ENCODE assay signal across 30 cellular contexts in the genomic region with DNA sequence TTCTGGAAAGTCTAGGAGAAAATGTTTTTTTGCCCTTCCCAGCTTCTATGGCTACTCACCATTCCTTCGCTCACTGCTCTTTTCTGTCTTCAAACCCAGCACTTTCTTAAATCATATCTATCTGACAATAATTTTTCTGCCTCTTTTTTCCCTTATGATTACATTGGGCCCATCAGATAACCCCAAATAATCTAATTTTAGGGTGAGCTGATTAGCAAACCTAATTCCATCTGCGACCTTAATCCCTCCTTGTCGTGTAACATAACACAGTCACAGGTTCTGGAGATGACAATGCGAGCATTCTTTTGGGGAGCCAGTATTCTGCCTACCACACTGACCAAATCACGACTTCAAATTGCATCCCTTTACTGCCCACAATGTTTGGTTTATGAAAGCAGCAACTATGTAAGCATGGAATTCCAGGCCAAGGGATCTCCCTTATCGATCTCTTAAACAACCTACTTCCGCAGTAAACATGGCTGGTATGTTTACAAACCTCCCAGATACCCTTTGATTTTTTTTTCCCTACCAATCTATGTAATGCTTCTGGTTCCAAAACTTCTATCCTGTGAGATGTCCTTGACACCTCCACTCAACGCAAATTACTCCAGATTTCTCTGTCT.
"Had no signal": no experiment of that assay in that cellular context is flagged by ENCODE, and none has a peak within 500 bp of the region (broad histone marks: within the 10 kb centered on the region; RNA-seq: fewer than 3 reads in every experiment).

No MANE protein-coding gene starts in this region.

- H3K4me3 ChIP-seq: adrenal gland, ascending aorta, testis, transverse colon had no signal

- H3K36me3 ChIP-seq: adrenal gland, ascending aorta, brain microvascular endothelial cell, transverse colon had no signal

- ATAC-seq: activated CD8-positive, alpha-beta memory T cell treated with anti-CD3 and anti-CD28 coated beads, Interleukin-2, amount 10 ng/mL, durations not matched to agents 7 days and 5 days; activated CD8-positive, alpha-beta T cell treated with anti-CD3 and anti-CD28 coated beads, Interleukin-2, amount 10 ng/mL, durations not matched to agents 7 days and 5 days; activated T-cell treated with anti-CD3 and anti-CD28 coated beads, Interleukin-2, amount 50 U/mL, for 72 hours; left colon; naive thymus-derived CD8-positive, alpha-beta T cell; right cardiac atrium; T-helper 17 cell had no signal

- H2AFZ ChIP-seq: parathyroid adenoma had no signal

- H3K27me3 Mint-ChIP-seq: activated CD8-positive, alpha-beta memory T cell treated with anti-CD3 and anti-CD28 coated beads, Interleukin-2, amount 10 ng/mL, durations not matched to agents 7 days and 5 days; activated naive CD8-positive, alpha-beta T cell treated with anti-CD3 and anti-CD28 coated beads for 36 hours; T-helper 17 cell had no signal

- H3K36me3 Mint-ChIP-seq: activated CD8-positive, alpha-beta memory T cell treated with anti-CD3 and anti-CD28 coated beads, Interleukin-2, amount 10 ng/mL, durations not matched to agents 7 days and 5 days; activated naive CD8-positive, alpha-beta T cell treated with anti-CD3 and anti-CD28 coated beads for 36 hours; immature natural killer cell; naive thymus-derived CD8-positive, alpha-beta T cell had no signal

- H3K27ac Mint-ChIP-seq: activated CD8-positive, alpha-beta memory T cell treated with anti-CD3 and anti-CD28 coated beads, Interleukin-2, amount 10 ng/mL, durations not matched to agents 7 days and 5 days; activated CD8-positive, alpha-beta T cell treated with anti-CD3 and anti-CD28 coated beads, Interleukin-2, amount 10 ng/mL, durations not matched to agents 7 days and 5 days; activated naive CD8-positive, alpha-beta T cell treated with anti-CD3 and anti-CD28 coated beads for 36 hours; activated T-cell treated with anti-CD3 and anti-CD28 coated beads, Interleukin-2, amount 50 U/mL, for 72 hours; immature natural killer cell; naive thymus-derived CD8-positive, alpha-beta T cell; T-helper 17 cell had no signal

- H3K4me3 Mint-ChIP-seq: activated CD8-positive, alpha-beta memory T cell treated with anti-CD3 and anti-CD28 coated beads, Interleukin-2, amount 10 ng/mL, durations not matched to agents 7 days and 5 days; activated CD8-positive, alpha-beta T cell treated with anti-CD3 and anti-CD28 coated beads, Interleukin-2, amount 10 ng/mL, durations not matched to agents 7 days and 5 days; activated naive CD8-positive, alpha-beta T cell treated with anti-CD3 and anti-CD28 coated beads for 36 hours; activated T-cell treated with anti-CD3 and anti-CD28 coated beads, Interleukin-2, amount 50 U/mL, for 72 hours; immature natural killer cell; naive thymus-derived CD8-positive, alpha-beta T cell; neural crest cell; T-helper 17 cell had no signal

- H3K27ac ChIP-seq: adrenal gland, ascending aorta, brain microvascular endothelial cell, parathyroid adenoma, testis, transverse colon had no signal

- H3K27me3 ChIP-seq: adrenal gland, ascending aorta, brain microvascular endothelial cell, testis, transverse colon had no signal

- H3K79me2 ChIP-seq: parathyroid adenoma had no signal

- H3K4me1 ChIP-seq: adrenal gland, ascending aorta, parathyroid adenoma, testis, transverse colon had no signal

- H3K4me1 Mint-ChIP-seq: activated CD8-positive, alpha-beta memory T cell treated with anti-CD3 and anti-CD28 coated beads, Interleukin-2, amount 10 ng/mL, durations not matched to agents 7 days and 5 days; activated naive CD8-positive, alpha-beta T cell treated with anti-CD3 and anti-CD28 coated beads for 36 hours; naive thymus-derived CD8-positive, alpha-beta T cell had no signal

- H3K9ac ChIP-seq: parathyroid adenoma had no signal

- H3K9me3 ChIP-seq: adrenal gland, ascending aorta, testis, transverse colon had no signal

- DNase-seq: activated CD4-positive, alpha-beta T cell treated with anti-CD3 and anti-CD28 coated beads for 1 hour; activated CD4-positive, alpha-beta T cell treated with anti-CD3 and anti-CD28 coated beads, Interleukin-2, amount 50 U/mL, for 1 hour; activated CD8-positive, alpha-beta memory T cell treated with anti-CD3 and anti-CD28 coated beads, Interleukin-2, amount 10 ng/mL, durations not matched to agents 7 days and 5 days; activated CD8-positive, alpha-beta T cell treated with anti-CD3 and anti-CD28 coated beads, Interleukin-2, amount 10 ng/mL, durations not matched to agents 7 days and 5 days; activated naive CD4-positive, alpha-beta T cell; activated naive CD8-positive, alpha-beta T cell treated with anti-CD3 and anti-CD28 coated beads for 36 hours; activated T-cell treated with anti-CD3 and anti-CD28 coated beads, Interleukin-2, amount 50 U/mL, for 72 hours; adrenal gland; brain microvascular endothelial cell; caudate nucleus; cortex of kidney; foreskin fibroblast; head of caudate nucleus; hypothalamus; immature natural killer cell; kidney; left colon; mammary epithelial cell; naive thymus-derived CD8-positive, alpha-beta T cell; nucleus accumbens; right cardiac atrium; stimulated activated CD4-positive, alpha-beta T cell treated with anti-CD3 and anti-CD28 coated beads, Interleukin-2, amount 100 ng/mL, for 48 hours; stimulated activated naive CD4-positive, alpha-beta T cell treated with Interleukin-2 at 50 U/mL for 16 hours; T-helper 17 cell; T1000; testis; transverse colon had no signal
